ENCODE assay signal across 24 cellular contexts in the genomic region with DNA sequence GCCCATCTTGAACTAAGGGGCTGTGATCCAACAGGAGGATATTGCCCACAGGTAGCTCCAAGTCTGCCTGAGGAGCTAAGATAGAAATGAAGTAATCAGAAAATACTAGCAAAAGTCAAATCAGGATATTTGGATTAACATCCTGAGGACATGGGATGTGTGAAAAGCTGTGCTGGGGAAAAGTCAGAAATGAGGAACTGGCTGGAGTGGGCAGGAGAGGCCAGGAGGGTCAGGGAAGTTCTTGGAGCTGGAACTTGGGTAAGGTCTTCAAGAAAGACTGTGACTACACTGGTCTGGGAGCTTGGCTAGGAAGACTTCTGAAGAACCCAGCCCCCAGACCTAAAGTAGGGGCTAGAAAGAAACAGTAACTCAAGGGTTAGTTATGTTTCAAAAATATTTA.
"Had no signal": no experiment of that assay in that cellular context is flagged by ENCODE, and none has a peak within 500 bp of the region (broad histone marks: within the 10 kb centered on the region; RNA-seq: fewer than 3 reads in every experiment).

No MANE protein-coding gene starts in this region.

- H3K9me3 ChIP-seq: colonic mucosa, heart left ventricle, psoas muscle, spleen, testis, tibial nerve, upper lobe of right lung, vagina had no signal

- H3K27me3 Mint-ChIP-seq: naive thymus-derived CD8-positive, alpha-beta T cell; stimulated activated naive B cell treated with anti-CD40 and anti-IgM and Interleukin-4, amounts not matched to agents 10 μg/mL and 1 μg/mL and 100 μg/mL, for 72 hours; stimulated activated naive CD8-positive, alpha-beta T cell treated with anti-CD3 and anti-CD28 coated beads, Interleukin-15, amount 100 ng/mL, for 72 hours had no signal

- H3K36me3 ChIP-seq: colonic mucosa, heart left ventricle, spleen, tibial nerve, upper lobe of right lung, vagina had no signal

- H3K9me3 Mint-ChIP-seq: naive thymus-derived CD8-positive, alpha-beta T cell; stimulated activated naive B cell treated with anti-CD40 and anti-IgM and Interleukin-4, amounts not matched to agents 10 μg/mL and 1 μg/mL and 100 μg/mL, for 72 hours; stimulated activated naive CD8-positive, alpha-beta T cell treated with anti-CD3 and anti-CD28 coated beads, Interleukin-15, amount 100 ng/mL, for 72 hours had no signal

- H3K4me3 Mint-ChIP-seq: naive thymus-derived CD8-positive, alpha-beta T cell; stimulated activated naive B cell treated with anti-CD40 and anti-IgM and Interleukin-4, amounts not matched to agents 10 μg/mL and 1 μg/mL and 100 μg/mL, for 72 hours; stimulated activated naive CD8-positive, alpha-beta T cell treated with anti-CD3 and anti-CD28 coated beads, Interleukin-15, amount 100 ng/mL, for 72 hours had no signal

- H3K36me3 Mint-ChIP-seq: naive thymus-derived CD8-positive, alpha-beta T cell had no signal

- H3K4me3 ChIP-seq: colonic mucosa, heart left ventricle, lung, psoas muscle, spleen, testis, tibial nerve, upper lobe of right lung, vagina had no signal

- H3K4me1 ChIP-seq: colonic mucosa, psoas muscle, vagina had no signal

- ATAC-seq: heart left ventricle; left colon; left ventricle myocardium superior; naive thymus-derived CD8-positive, alpha-beta T cell; psoas muscle; sciatic nerve; stimulated activated naive CD8-positive, alpha-beta T cell treated with anti-CD3 and anti-CD28 coated beads, Interleukin-15, amount 100 ng/mL, for 72 hours; upper lobe of right lung had no signal

- H3K27me3 ChIP-seq: colonic mucosa, heart left ventricle, spleen, testis, tibial nerve, upper lobe of right lung, vagina had no signal

- DNase-seq: colonic mucosa; dermis blood vessel endothelial cell; foreskin melanocyte; heart left ventricle; hippocampal formation; left colon; left ventricle myocardium superior; mesendoderm; naive thymus-derived CD8-positive, alpha-beta T cell; psoas muscle; retina; spleen; stimulated activated CD4-positive, alpha-beta T cell treated with anti-CD3 and anti-CD28 coated beads, Interleukin-15, amount 100 ng/mL, for 24 hours; stimulated activated CD4-positive, alpha-beta T cell treated with anti-CD3 and anti-CD28 coated beads, Interleukin-1b, Interleukin-23, amount 100 ng/mL, for 48 hours; stimulated activated CD4-positive, alpha-beta T cell treated with anti-CD3 and anti-CD28 coated beads, Interleukin-4, amount 100 ng/mL, for 24 hours; stimulated activated naive B cell treated with anti-CD40 and anti-IgM and Interleukin-4, amounts not matched to agents 10 μg/mL and 1 μg/mL and 100 μg/mL, for 72 hours; stimulated activated naive CD8-positive, alpha-beta T cell treated with anti-CD3 and anti-CD28 coated beads, Interleukin-15, amount 100 ng/mL, for 72 hours; testis; upper lobe of right lung had no signal

- H3K27ac ChIP-seq: colonic mucosa, heart left ventricle, psoas muscle, spleen, testis, tibial nerve, upper lobe of right lung, vagina had no signal

- FAIRE-seq: endothelial cell of umbilical vein had no signal

- H3K27ac Mint-ChIP-seq: stimulated activated naive B cell treated with anti-CD40 and anti-IgM and Interleukin-4, amounts not matched to agents 10 μg/mL and 1 μg/mL and 100 μg/mL, for 72 hours; stimulated activated naive CD8-positive, alpha-beta T cell treated with anti-CD3 and anti-CD28 coated beads, Interleukin-15, amount 100 ng/mL, for 72 hours had no signal
